In genomic region chr6:6751615-6752014, GRCh38 we compare ENCODE assay signal across 1 cellular context.
TF ChIP-seq lines count a peak whose summit lies in the region.

No MANE protein-coding gene starts in this region.

TF ChIP-seq in GM12878, 131 proteins besides CTCF, POLR2A, EP300 and RAD21 (continued from another document):
- TF ChIP-seq, protein P1, sequence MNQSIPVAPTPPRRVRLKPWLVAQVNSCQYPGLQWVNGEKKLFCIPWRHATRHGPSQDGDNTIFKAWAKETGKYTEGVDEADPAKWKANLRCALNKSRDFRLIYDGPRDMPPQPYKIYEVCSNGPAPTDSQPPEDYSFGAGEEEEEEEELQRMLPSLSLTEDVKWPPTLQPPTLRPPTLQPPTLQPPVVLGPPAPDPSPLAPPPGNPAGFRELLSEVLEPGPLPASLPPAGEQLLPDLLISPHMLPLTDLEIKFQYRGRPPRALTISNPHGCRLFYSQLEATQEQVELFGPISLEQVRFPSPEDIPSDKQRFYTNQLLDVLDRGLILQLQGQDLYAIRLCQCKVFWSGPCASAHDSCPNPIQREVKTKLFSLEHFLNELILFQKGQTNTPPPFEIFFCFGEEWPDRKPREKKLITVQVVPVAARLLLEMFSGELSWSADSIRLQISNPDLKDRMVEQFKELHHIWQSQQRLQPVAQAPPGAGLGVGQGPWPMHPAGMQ (IDR thresholded peaks at IDR 0.05; ENCODE audit: borderline replicate concordance): no peak
- no peak for TF ChIP-seq ZNF384 (IDR thresholded peaks at IDR 0.05; ENCODE audit: borderline replicate concordance, low read depth, low read length)
- no peak for TF ChIP-seq HDAC6 (IDR thresholded peaks at IDR 0.05; ENCODE audit: unreplicated experiment)
- no peak for TF ChIP-seq SP1 (IDR thresholded peaks at IDR 0.05; ENCODE audit: low read depth, low read length)
